32 cellular contexts compared by ENCODE assay signal in genomic region chr2:236092714-236093113, GRCh38.
"Had no signal": no experiment of that assay in that cellular context is flagged by ENCODE, and none has a peak within 500 bp of the region (broad histone marks: within the 10 kb centered on the region; RNA-seq: fewer than 3 reads in every experiment).

No MANE protein-coding gene starts in this region.

- FAIRE-seq: bronchial epithelial cell, TTC549 had no signal

- H3K36me3 Mint-ChIP-seq: activated CD4-positive, alpha-beta memory T cell treated with anti-CD3 and anti-CD28 coated beads for 36 hours; activated naive CD4-positive, alpha-beta T cell treated with anti-CD3 and anti-CD28 coated beads, Interleukin-2, amount 50 U/mL, for 72 hours; T-cell had no signal

- H3K27ac ChIP-seq: ascending aorta, body of pancreas, KMS-11, SK-N-MC had no signal

- H3K4me1 ChIP-seq: ascending aorta, body of pancreas had no signal

- H3K27me3 Mint-ChIP-seq: activated CD4-positive, alpha-beta T cell treated with anti-CD3 and anti-CD28 coated beads, Interleukin-2, amount 10 ng/mL, durations not matched to agents 7 days and 5 days; activated naive CD8-positive, alpha-beta T cell treated with anti-CD3 and anti-CD28 coated beads, Interleukin-2, amount 50 U/mL, for 24 hours had no signal

- H3K27ac Mint-ChIP-seq: activated CD4-positive, alpha-beta memory T cell treated with anti-CD3 and anti-CD28 coated beads for 36 hours; activated CD4-positive, alpha-beta T cell treated with anti-CD3 and anti-CD28 coated beads, Interleukin-2, amount 10 ng/mL, durations not matched to agents 7 days and 5 days; activated naive CD4-positive, alpha-beta T cell treated with anti-CD3 and anti-CD28 coated beads, Interleukin-2, amount 50 U/mL, for 72 hours; activated naive CD8-positive, alpha-beta T cell treated with anti-CD3 and anti-CD28 coated beads, Interleukin-2, amount 50 U/mL, for 24 hours; activated T-cell treated with anti-CD3 and anti-CD28 coated beads, Interleukin-2, amount 50 U/mL, for 72 hours; activated T-helper 2 cell treated with anti-CD3 and anti-CD28 coated beads, Interferon-gamma antibody, Interleukin-2, Interleukin-4, amounts not matched to agents 10 μg/mL and 5 μg/mL and 100 μg/mL, durations not matched to agents 14 hours and 24 hours and 36 hours; T-cell had no signal

- H3K9ac ChIP-seq: KMS-11 had no signal

- H3K9me3 ChIP-seq: ascending aorta, body of pancreas had no signal

- H3K36me3 ChIP-seq: ascending aorta had no signal

- H3K9me3 Mint-ChIP-seq: activated CD4-positive, alpha-beta memory T cell treated with anti-CD3 and anti-CD28 coated beads for 36 hours; activated CD4-positive, alpha-beta T cell treated with anti-CD3 and anti-CD28 coated beads, Interleukin-2, amount 10 ng/mL, durations not matched to agents 7 days and 5 days; activated naive CD4-positive, alpha-beta T cell treated with anti-CD3 and anti-CD28 coated beads, Interleukin-2, amount 50 U/mL, for 72 hours; activated naive CD8-positive, alpha-beta T cell treated with anti-CD3 and anti-CD28 coated beads, Interleukin-2, amount 50 U/mL, for 24 hours; activated T-cell treated with anti-CD3 and anti-CD28 coated beads, Interleukin-2, amount 50 U/mL, for 72 hours; activated T-helper 2 cell treated with anti-CD3 and anti-CD28 coated beads, Interferon-gamma antibody, Interleukin-2, Interleukin-4, amounts not matched to agents 10 μg/mL and 5 μg/mL and 100 μg/mL, durations not matched to agents 14 hours and 24 hours and 36 hours; T-cell had no signal

- H3K4me3 Mint-ChIP-seq: activated CD4-positive, alpha-beta memory T cell treated with anti-CD3 and anti-CD28 coated beads for 36 hours; activated CD4-positive, alpha-beta T cell treated with anti-CD3 and anti-CD28 coated beads, Interleukin-2, amount 10 ng/mL, durations not matched to agents 7 days and 5 days; activated naive CD8-positive, alpha-beta T cell treated with anti-CD3 and anti-CD28 coated beads, Interleukin-2, amount 50 U/mL, for 24 hours; activated T-cell treated with anti-CD3 and anti-CD28 coated beads, Interleukin-2, amount 50 U/mL, for 72 hours; T-cell had no signal

- H3K4me1 Mint-ChIP-seq: activated CD4-positive, alpha-beta T cell treated with anti-CD3 and anti-CD28 coated beads, Interleukin-2, amount 10 ng/mL, durations not matched to agents 7 days and 5 days; activated naive CD8-positive, alpha-beta T cell treated with anti-CD3 and anti-CD28 coated beads, Interleukin-2, amount 50 U/mL, for 24 hours; T-cell had no signal

- H3K4me3 ChIP-seq: ascending aorta, body of pancreas, SK-N-MC had no signal

- H3K4me2 ChIP-seq: KMS-11 had no signal

- H3K27me3 ChIP-seq: ascending aorta, body of pancreas had no signal

- ATAC-seq: activated naive CD4-positive, alpha-beta T cell treated with anti-CD3 and anti-CD28 coated beads, Interleukin-2, amount 50 U/mL, for 72 hours; activated naive CD8-positive, alpha-beta T cell treated with anti-CD3 and anti-CD28 coated beads, Interleukin-2, amount 50 U/mL, for 24 hours; activated T-cell treated with anti-CD3 and anti-CD28 coated beads, Interleukin-2, amount 50 U/mL, for 72 hours; body of pancreas; Panc1; Right ventricle myocardium inferior; T-cell had no signal

- DNase-seq: activated CD4-positive, alpha-beta memory T cell treated with anti-CD3 and anti-CD28 coated beads for 36 hours; activated CD4-positive, alpha-beta T cell treated with anti-CD3 and anti-CD28 coated beads, Interleukin-2, amount 10 ng/mL, durations not matched to agents 7 days and 5 days; activated CD4-positive, CD25-positive, alpha-beta regulatory T cell; activated naive CD8-positive, alpha-beta T cell treated with anti-CD3 and anti-CD28 coated beads, Interleukin-2, amount 50 U/mL, for 24 hours; activated T-cell treated with anti-CD3 and anti-CD28 coated beads, Interleukin-2, amount 50 U/mL, for 72 hours; amniotic stem cell; body of pancreas; central memory CD4-positive, alpha-beta T cell; NCI-H1092 treated with DMSO at 0.1 percent for 48 hours; NCI-H1417 treated with DMSO at 0.1 percent for 48 hours; NCI-H1694; NCI-H2029; NCI-H2107; NCI-H2171 treated with DMSO at 0.1 percent for 48 hours; NCI-H226; NCI-H510A; NCI-H69; NK-92 treated with Interleukin-12 subunit alpha and Interleukin-12 subunit beta, amount 100 ng/mL, for 24 hours; OCI-M1; RPMI8226; T-cell; T-helper 2 cell; T1000 had no signal
